ENCODE assay signal across 25 cellular contexts in genomic region chr21:46562964-46563607, GRCh38. TPM values are rescaled to one million over a fixed set of nuclear protein-coding genes. Genes with fewer than 3 reads are reported as not detected.
DNase-seq lines count a peak whose midpoint lies in the region; ATAC-seq, FAIRE-seq and TF ChIP-seq lines count a peak whose summit lies in the region.
"Had no signal": no experiment of that assay in that cellular context is flagged by ENCODE, and none has a peak within 500 bp of the region (broad histone marks: within the 10 kb centered on the region; RNA-seq: fewer than 3 reads in every experiment).

No MANE protein-coding gene starts in this region.

- CTCF ChIA-PET in MCF 10A (lab: Yijun Ruan, JAX), result interaction anchor here (0.7 to 0.9 kb wide), 2 partner anchors 16 to 76 kb away, joined by 3 read pairs; no protein-coding TSS in a partner anchor

- POLR2A ChIA-PET in MCF 10A (lab: Yijun Ruan, JAX), result no interaction called here

- no peaks in the 10 kb centered on the region for H3K36me3 ChIP-seq in neural progenitor cell
- peaks cover 40 to 51% of the 10 kb centered on the region in 2 donors for H3K36me3 ChIP-seq in kidney (ENCODE audit: control insufficient read depth in 1 of 2, insufficient read depth in 2 of 2, low read length in 2 of 2)

- no peak overlapping the region for H3K9ac ChIP-seq in neural progenitor cell
- no peak overlapping the region for H3K9ac ChIP-seq in kidney (ENCODE audit: low read length in 2 of 2)

- peaks cover 78% of the 10 kb centered on the region for H3K4me1 Mint-ChIP-seq in activated T-cell treated with anti-CD3 and anti-CD28 coated beads, Interleukin-2, amount 50 U/mL, for 24 hours (ENCODE audit: low read depth)
- peaks cover 68% of the 10 kb centered on the region for H3K4me1 Mint-ChIP-seq in activated T-cell treated with anti-CD3 and anti-CD28 coated beads, Interleukin-2, amount 50 U/mL, for 72 hours (ENCODE audit: low read depth)
- peaks cover 9% of the 10 kb centered on the region for H3K4me1 Mint-ChIP-seq in endothelial cell (ENCODE audit: unreplicated experiment)
- H3K4me1 Mint-ChIP-seq in neural progenitor cell, result peaks cover 6% of the 10 kb centered on the region
- no peaks in the 10 kb centered on the region for H3K4me1 Mint-ChIP-seq in MCF 10A (ENCODE audit: insufficient read depth, unreplicated experiment)

- no peaks in the 10 kb centered on the region for H3K9me3 ChIP-seq in neural progenitor cell (ENCODE audit: low read depth)
- H3K9me3 ChIP-seq in kidney (ENCODE audit: control insufficient read depth in 1 of 2, low read length in 2 of 2), result no peaks in the 10 kb centered on the region
- H3K9me3 ChIP-seq: A549, esophagus squamous epithelium, psoas muscle, upper lobe of right lung had no signal

- H3K36me3 Mint-ChIP-seq in activated T-cell treated with anti-CD3 and anti-CD28 coated beads, Interleukin-2, amount 50 U/mL, for 24 hours (ENCODE audit: low read depth), result peaks cover 93% of the 10 kb centered on the region
- H3K36me3 Mint-ChIP-seq in activated T-cell treated with anti-CD3 and anti-CD28 coated beads, Interleukin-2, amount 50 U/mL, for 72 hours (ENCODE audit: insufficient read depth in 2 of 2), result peaks cover 6 to 16% of the 10 kb centered on the region in 2 donors
- H3K36me3 Mint-ChIP-seq in endothelial cell (ENCODE audit: low read depth, unreplicated experiment) (peaks cover 79% of the 10 kb centered on the region), neural progenitor cell (peaks cover 41% of the 10 kb centered on the region), MCF 10A (ENCODE audit: insufficient read depth, unreplicated experiment) (peaks cover 27% of the 10 kb centered on the region)

- BruUV-seq in MCF 10A (replicated peaks; lab: Mats Ljungman, UMichigan), result no TSS peak

- no peak overlapping the region for H3K27ac ChIP-seq in neural progenitor cell
- no peak overlapping the region for H3K27ac ChIP-seq in kidney (ENCODE audit: low read depth in 2 of 2, low read length in 2 of 2)
- H3K27ac ChIP-seq: A549, esophagus squamous epithelium, psoas muscle, upper lobe of right lung had no signal

- no peaks in the 10 kb centered on the region for H3K27me3 Mint-ChIP-seq in activated T-cell treated with anti-CD3 and anti-CD28 coated beads, Interleukin-2, amount 50 U/mL, for 24 hours
- no peaks in the 10 kb centered on the region for H3K27me3 Mint-ChIP-seq in activated T-cell treated with anti-CD3 and anti-CD28 coated beads, Interleukin-2, amount 50 U/mL, for 72 hours (ENCODE audit: low read depth)
- H3K27me3 Mint-ChIP-seq in endothelial cell (ENCODE audit: unreplicated experiment) (peaks cover 9% of the 10 kb centered on the region), neural progenitor cell (ENCODE audit: insufficient read depth, low read depth) (no peaks in the 10 kb centered on the region), MCF 10A (ENCODE audit: insufficient read depth, unreplicated experiment) (no peaks in the 10 kb centered on the region)

- intact Hi-C loops in MCF 10A (cut with micrococcal nuclease) (no loop called here), kidney (cut with DNase I) (no loop called here)

- no peak for DNase-seq in activated T-cell treated with anti-CD3 and anti-CD28 coated beads, Interleukin-2, amount 50 U/mL, for 24 hours
- no peak for DNase-seq in activated T-cell treated with anti-CD3 and anti-CD28 coated beads, Interleukin-2, amount 50 U/mL, for 72 hours
- DNase-seq in LNCaP clone FGC (ENCODE audit: low read depth) (peak; percentile 52), endothelial cell (ENCODE audit: low spot score) (no peak), neural progenitor cell (ENCODE audit: low spot score) (no peak), MCF 10A (ENCODE audit: unreplicated experiment) (no peak), kidney (no peak)
- DNase-seq: activated CD4-positive, CD25-positive, alpha-beta regulatory T cell; activated CD8-positive, alpha-beta memory T cell treated with anti-CD3 and anti-CD28 coated beads for 24 hours; activated naive CD4-positive, alpha-beta T cell treated with anti-CD3 and anti-CD28 coated beads, Interleukin-2, amount 50 U/mL, for 16 hours; activated T-cell treated with anti-CD3 and anti-CD28 coated beads, Interleukin-2, amount 50 U/mL, for 4 hours; effector memory CD4-positive, alpha-beta T cell; esophagus squamous epithelium; left cardiac atrium; NCI-H1436 treated with DMSO at 0.1 percent for 48 hours; NCI-H524 treated with DMSO at 0.1 percent for 48 hours; T1000; upper lobe of right lung had no signal

- ATAC-seq in activated T-cell treated with anti-CD3 and anti-CD28 coated beads, Interleukin-2, amount 50 U/mL, for 72 hours (replicated peaks in 1 of 2), result no peak
- no peak for ATAC-seq in GM18907 (IDR thresholded peaks at IDR 0.05; ENCODE audit: unreplicated experiment)
- ATAC-seq: A549; activated T-cell treated with anti-CD3 and anti-CD28 coated beads, Interleukin-2, amount 50 U/mL, for 4 hours; left cardiac atrium; psoas muscle; upper lobe of right lung had no signal

- H3F3A ChIP-seq in neural progenitor cell (ENCODE audit: low read depth), result no peaks in the 10 kb centered on the region

- H3K27ac Mint-ChIP-seq in activated T-cell treated with anti-CD3 and anti-CD28 coated beads, Interleukin-2, amount 50 U/mL, for 24 hours, result peak overlapping the region; percentile 60
- H3K27ac Mint-ChIP-seq in activated T-cell treated with anti-CD3 and anti-CD28 coated beads, Interleukin-2, amount 50 U/mL, for 72 hours, result no peak overlapping the region
- H3K27ac Mint-ChIP-seq in endothelial cell (ENCODE audit: unreplicated experiment), result no peak overlapping the region
- peak overlapping the region; percentile 12 for H3K27ac Mint-ChIP-seq in neural progenitor cell
- no peak overlapping the region for H3K27ac Mint-ChIP-seq in MCF 10A (ENCODE audit: low read depth, unreplicated experiment)

- H3K4me1 ChIP-seq in neural progenitor cell (no peaks in the 10 kb centered on the region), kidney (ENCODE audit: control insufficient read depth in 1 of 2, insufficient read depth in 1 of 2, low read depth in 1 of 2, low read length in 2 of 2) (peaks cover 0 to 3% of the 10 kb centered on the region in 2 donors)
- H3K4me1 ChIP-seq: A549, esophagus squamous epithelium, psoas muscle, upper lobe of right lung had no signal

- H3K4me3 ChIP-seq in LNCaP clone FGC (ENCODE audit: low read depth, low read length) (no peak overlapping the region), neural progenitor cell (no peak overlapping the region), kidney (ENCODE audit: low read length in 2 of 2) (no peak overlapping the region)
- H3K4me3 ChIP-seq: A549, esophagus squamous epithelium, psoas muscle, upper lobe of right lung had no signal

- H3K9me3 Mint-ChIP-seq in activated T-cell treated with anti-CD3 and anti-CD28 coated beads, Interleukin-2, amount 50 U/mL, for 24 hours, result no peaks in the 10 kb centered on the region
- H3K9me3 Mint-ChIP-seq in activated T-cell treated with anti-CD3 and anti-CD28 coated beads, Interleukin-2, amount 50 U/mL, for 72 hours, result peaks cover 0 to 1% of the 10 kb centered on the region in 2 donors
- no peaks in the 10 kb centered on the region for H3K9me3 Mint-ChIP-seq in endothelial cell (ENCODE audit: unreplicated experiment)
- no peaks in the 10 kb centered on the region for H3K9me3 Mint-ChIP-seq in neural progenitor cell
- no peaks in the 10 kb centered on the region for H3K9me3 Mint-ChIP-seq in MCF 10A (ENCODE audit: unreplicated experiment)
- H3K9me3 Mint-ChIP-seq: activated T-cell treated with anti-CD3 and anti-CD28 coated beads, Interleukin-2, amount 50 U/mL, for 4 hours; neural crest cell had no signal

- H3K79me2 ChIP-seq in neural progenitor cell (ENCODE audit: low read depth), result no peaks in the 10 kb centered on the region

- H3K4me3 Mint-ChIP-seq in activated T-cell treated with anti-CD3 and anti-CD28 coated beads, Interleukin-2, amount 50 U/mL, for 24 hours, result no peak overlapping the region
- no peak overlapping the region for H3K4me3 Mint-ChIP-seq in activated T-cell treated with anti-CD3 and anti-CD28 coated beads, Interleukin-2, amount 50 U/mL, for 72 hours
- H3K4me3 Mint-ChIP-seq in endothelial cell (ENCODE audit: unreplicated experiment) (peak overlapping the region; percentile 4), neural progenitor cell (no peak overlapping the region), MCF 10A (ENCODE audit: unreplicated experiment) (no peak overlapping the region)
- H3K4me3 Mint-ChIP-seq: activated T-cell treated with anti-CD3 and anti-CD28 coated beads, Interleukin-2, amount 50 U/mL, for 4 hours; neural crest cell had no signal

- TF ChIP-seq CTCF in LNCaP clone FGC (IDR thresholded peaks at IDR 0.05; ENCODE audit: control insufficient read depth, extremely low read depth, insufficient read depth) (no peak), endothelial cell (IDR thresholded peaks at IDR 0.05; ENCODE audit: unreplicated experiment) (no peak), neural progenitor cell (IDR thresholded peaks at IDR 0.05) (no peak), MCF 10A (IDR thresholded peaks at IDR 0.05; ENCODE audit: unreplicated experiment) (no peak), kidney (IDR thresholded peaks at IDR 0.05; ENCODE audit: borderline replicate concordance, extremely low read depth, insufficient read depth) (no peak)

- no peaks in the 10 kb centered on the region for H4K20me1 ChIP-seq in neural progenitor cell (ENCODE audit: low read depth)

- FAIRE-seq in kidney (lab: Jason Lieb, UNC), result no peak
- FAIRE-seq: A549, H1 had no signal

- H3K4me2 ChIP-seq in neural progenitor cell, result no peak overlapping the region
- H3K4me2 ChIP-seq: A549 had no signal

- H2AFZ ChIP-seq in neural progenitor cell (replicated peaks), result no peak overlapping the region

- H3K27me3 ChIP-seq in neural progenitor cell, result no peaks in the 10 kb centered on the region
- H3K27me3 ChIP-seq: esophagus squamous epithelium, upper lobe of right lung had no signal

RNA-seq across cellular contexts. Expression of gene S100B, which starts 41.8 kb away (rescaled TPM):
- total RNA-seq in activated T-cell treated with anti-CD3 and anti-CD28 coated beads, Interleukin-2, amount 50 U/mL, for 72 hours, result under 1 TPM in 1 of 2 donors, not detected in 1; 0.72 TPM
- total RNA-seq in endothelial cell (ENCODE audit: unreplicated experiment) (0.54 TPM), neural progenitor cell (ENCODE audit: low replicate concordance) (0.60 and 1.0 TPM in 2 replicates), MCF 10A (2022) (not detected in 2 replicates), kidney (6.9 TPM)
- 2.6 TPM for polyA plus RNA-seq in kidney (ENCODE audit: insufficient read depth, low read depth, low replicate concordance)
- total RNA-seq: chondrocyte had no signal
- polyA plus RNA-seq: A549, BJ had no signal

Comparison
In these comparisons a context has a peak if more than half of its experiments do, and no peak if none do; other contexts are left out.
1. H3K27ac Mint-ChIP-seq: peak in activated T-cell treated with anti-CD3 and anti-CD28 coated beads, Interleukin-2, amount 50 U/mL, for 24 hours (single experiment) and neural progenitor cell (single experiment); none in activated T-cell treated with anti-CD3 and anti-CD28 coated beads, Interleukin-2, amount 50 U/mL, for 72 hours (single experiment), endothelial cell (single experiment) and MCF 10A (single experiment).